In genomic region chr4:128566688-128567087, GRCh38 we compare ENCODE assay signal across 14 cellular contexts.
"Had no signal": no experiment of that assay in that cellular context is flagged by ENCODE, and none has a peak within 500 bp of the region (broad histone marks: within the 10 kb centered on the region; RNA-seq: fewer than 3 reads in every experiment).

No MANE protein-coding gene starts in this region.

- ATAC-seq: activated naive CD8-positive, alpha-beta T cell treated with anti-CD3 and anti-CD28 coated beads, Interleukin-2, amount 50 U/mL, for 24 hours; heart left ventricle; left lobe of liver; SK-N-SH treated with all-trans-retinoic acid at 6 μM for 48 hours had no signal

- H3K9me3 ChIP-seq: ascending aorta, heart left ventricle, ovary, tibial artery had no signal

- H3K27me3 ChIP-seq: ascending aorta, heart left ventricle, ovary, tibial artery had no signal

- H3K36me3 ChIP-seq: ascending aorta, cardiac muscle cell, heart left ventricle, ovary, tibial artery had no signal

- H3K27ac ChIP-seq: ascending aorta, cardiac muscle cell, epithelial cell of prostate, heart left ventricle, ovary, tibial artery had no signal

- DNase-seq: activated B cell treated with CpG ODN at 0.5 μM for 24 hours; activated CD4-positive, alpha-beta T cell treated with anti-CD3 and anti-CD28 coated beads, Interleukin-2, amount 10 ng/mL, durations not matched to agents 24 days and 14 days; activated naive CD4-positive, alpha-beta T cell treated with Interleukin-2 at 50 U/mL for 16 hours; activated naive CD8-positive, alpha-beta T cell treated with anti-CD3 and anti-CD28 coated beads, Interleukin-2, amount 50 U/mL, for 24 hours; effector CD8-positive, alpha-beta T cell; heart left ventricle; ovary; retina; tibial artery had no signal

- H3K4me3 ChIP-seq: ascending aorta, cardiac muscle cell, heart left ventricle, ovary, tibial artery had no signal
